9 cellular contexts compared by ENCODE assay signal in genomic region chr7:30470783-30471182, GRCh38. TPM values are rescaled to one million over a fixed set of nuclear protein-coding genes. Genes with fewer than 3 reads are reported as not detected.
DNase-seq lines count a peak whose midpoint lies in the region; ATAC-seq and TF ChIP-seq lines count a peak whose summit lies in the region.
"Had no signal": no experiment of that assay in that cellular context is flagged by ENCODE, and none has a peak within 500 bp of the region (broad histone marks: within the 10 kb centered on the region; RNA-seq: fewer than 3 reads in every experiment).

No MANE protein-coding gene starts in this region.

- no peak overlapping the region for H3K27ac ChIP-seq in neuronal stem cell (replicated peaks; ENCODE audit: low read length)

- no peak overlapping the region for H4K91ac ChIP-seq in neuronal stem cell (ENCODE audit: low read depth, low read length, poor library complexity)

- H3K9me3 ChIP-seq in endocrine pancreas (ENCODE audit: control insufficient read depth, low read length): no peaks in the 10 kb centered on the region
- H3K9me3 ChIP-seq in neuronal stem cell (replicated peaks in 1 of 2; ENCODE audit: control insufficient read depth in 2 of 2, insufficient read depth in 1 of 2, low read depth in 1 of 2, low read length in 2 of 2): no peaks in the 10 kb centered on the region

- peak overlapping the region; percentile 91 for H3K27ac Mint-ChIP-seq in osteocyte (ENCODE audit: unreplicated experiment)

- H3K36me3 Mint-ChIP-seq in osteocyte (ENCODE audit: unreplicated experiment): peaks cover 5% of the 10 kb centered on the region

- no peak overlapping the region for H2AFZ ChIP-seq in neuronal stem cell (ENCODE audit: low read length)

- no peaks in the 10 kb centered on the region for H3K79me1 ChIP-seq in neuronal stem cell (ENCODE audit: low read depth, low read length)

- no peak overlapping the region for H3K4me2 ChIP-seq in neuronal stem cell (ENCODE audit: insufficient read depth, low read length, poor library complexity, severe bottlenecking)

- no peak overlapping the region for H2BK12ac ChIP-seq in neuronal stem cell (ENCODE audit: low read length)

- no CpG with 5 or more reads among the region's 6 CpGs for WGBS in neuronal stem cell (ENCODE audit: extremely low coverage in 2 of 2, insufficient read length in 2 of 2, insufficient replicate concordance in 1 of 2), 2 donors

- H2BK120ac ChIP-seq in neuronal stem cell (ENCODE audit: low read depth, low read length): no peak overlapping the region

- H3K4me3 ChIP-seq in endocrine pancreas (ENCODE audit: control insufficient read depth, insufficient read depth, low read length) (peak overlapping the region; percentile 1), neuronal stem cell (ENCODE audit: low read length in 2 of 2) (no peak overlapping the region)

- H3K4ac ChIP-seq in neuronal stem cell (ENCODE audit: low read length): no peak overlapping the region

- H2AK5ac ChIP-seq in neuronal stem cell (ENCODE audit: low read depth, low read length): no peak overlapping the region

- ATAC-seq in GM21528 (IDR thresholded peaks at IDR 0.05; ENCODE audit: low FRiP score, unreplicated experiment): no peak

- H3K9me3 Mint-ChIP-seq in osteocyte (ENCODE audit: unreplicated experiment): no peaks in the 10 kb centered on the region

- TF ChIP-seq CTCF in osteocyte (IDR thresholded peaks at IDR 0.05): no peak

- no peak overlapping the region for H3K4me3 Mint-ChIP-seq in osteocyte (ENCODE audit: unreplicated experiment)

- no peaks in the 10 kb centered on the region for H3K27me3 Mint-ChIP-seq in osteocyte (ENCODE audit: unreplicated experiment)

- no peak overlapping the region for H3K14ac ChIP-seq in neuronal stem cell (ENCODE audit: low read length)

- H3K18ac ChIP-seq in neuronal stem cell (ENCODE audit: low read length): no peak overlapping the region

- H2BK5ac ChIP-seq in neuronal stem cell (ENCODE audit: low read length): no peak overlapping the region

- no peak overlapping the region for H3K23ac ChIP-seq in neuronal stem cell (ENCODE audit: low read depth, low read length, poor library complexity)

- no peak overlapping the region for H3K9ac ChIP-seq in endocrine pancreas (ENCODE audit: control insufficient read depth, insufficient read depth, low read length)
- no peak overlapping the region for H3K9ac ChIP-seq in neuronal stem cell (ENCODE audit: low read depth, low read length, poor library complexity)

- no peak overlapping the region for H2BK15ac ChIP-seq in neuronal stem cell (ENCODE audit: low read length)

- no peak overlapping the region for H4K8ac ChIP-seq in neuronal stem cell (ENCODE audit: low read depth, low read length)

- peaks cover 63% of the 10 kb centered on the region for H3K4me1 Mint-ChIP-seq in osteocyte (ENCODE audit: unreplicated experiment)

- no peaks in the 10 kb centered on the region for H3K36me3 ChIP-seq in endocrine pancreas (ENCODE audit: control insufficient read depth, insufficient read depth, low read length)
- no peaks in the 10 kb centered on the region for H3K36me3 ChIP-seq in neuronal stem cell (replicated peaks in 1 of 2; ENCODE audit: control insufficient read depth in 2 of 2, insufficient read depth in 2 of 2, low read length in 2 of 2)

- DNase-seq in DMS 273 (lab: John Stamatoyannopoulos, UW; ENCODE audit: unreplicated experiment) (peak; percentile 81), NCI-H226 (peak; percentile 58), osteocyte (ENCODE audit: extremely low spot score, unreplicated experiment) (no peak), occipital lobe (lab: John Stamatoyannopoulos, UW) (no peak), neuronal stem cell (ENCODE audit: low spot score) (no peak)
- DNase-seq in stimulated activated CD4-positive, alpha-beta T cell treated with anti-CD3 and anti-CD28 coated beads, Interleukin-1b, Interleukin-23, amount 100 ng/mL, for 48 hours: no peak
- DNase-seq: activated naive CD4-positive, alpha-beta T cell treated with anti-CD3 and anti-CD28 coated beads, Interleukin-2, amount 50 U/mL, for 16 hours had no signal

- H3K27me3 ChIP-seq in endocrine pancreas (ENCODE audit: control insufficient read depth, insufficient read depth, low read length) (no peaks in the 10 kb centered on the region), neuronal stem cell (ENCODE audit: control insufficient read depth in 3 of 3, insufficient read depth in 3 of 3, low read depth in 1 of 3, low read length in 3 of 3) (no peaks in the 10 kb centered on the region)

- H3K4me1 ChIP-seq in endocrine pancreas (ENCODE audit: control insufficient read depth, insufficient read depth, low read length) (peaks cover 16% of the 10 kb centered on the region), neuronal stem cell (ENCODE audit: control insufficient read depth in 2 of 2, insufficient read depth in 1 of 2, low read depth in 1 of 2, low read length in 2 of 2) (peaks cover 20 to 24% of the 10 kb centered on the region in 2 donors)

RNA-seq across cellular contexts. Expression of gene NOD1, which starts 7.8 kb away (rescaled TPM):
- total RNA-seq in osteocyte (7.2 and 8.9 TPM in 2 replicates), occipital lobe (1.9 TPM)
- polyA plus RNA-seq in neuronal stem cell (2013, experiment 1 of 2): 6.4 TPM
- polyA plus RNA-seq in neuronal stem cell (2013, experiment 2 of 2): 6.4 TPM

RNA-seq across cellular contexts. Expression of gene GGCT, which starts 33.8 kb away (rescaled TPM):
- total RNA-seq in osteocyte (24.2 and 26.7 TPM in 2 replicates), occipital lobe (17.6 TPM)
- 84.3 TPM for polyA plus RNA-seq in neuronal stem cell (2013, experiment 1 of 2)
- 85.9 TPM for polyA plus RNA-seq in neuronal stem cell (2013, experiment 2 of 2)

Comparison
In these comparisons a context has a peak if more than half of its experiments do, and no peak if none do; other contexts are left out.
1. DNase-seq: peak in DMS 273 (single experiment) and NCI-H226 (single experiment); none in osteocyte (single experiment), occipital lobe (single experiment), neuronal stem cell (single experiment) and stimulated activated CD4-positive, alpha-beta T cell treated with anti-CD3 and anti-CD28 coated beads, Interleukin-1b, Interleukin-23, amount 100 ng/mL, for 48 hours (single experiment).